Comparison of ENCODE assay signal across 8 cellular contexts in genomic region chr7:104943502-104944343, GRCh38.
DNase-seq lines count a peak whose midpoint lies in the region; ATAC-seq, FAIRE-seq and TF ChIP-seq lines count a peak whose summit lies in the region.

No MANE protein-coding gene starts in this region.

- in situ Hi-C loops in HepG2 (cut with HindIII; ENCODE audit: extremely low pct_ligation_motif_present, low pct_unique_long_range_greater_than_20kb) = no loop called here

- TF ChIP-seq POLR2A in HepG2 (IDR thresholded peaks at IDR 0.05; ENCODE audit: insufficient read depth in 1 of 2, low read depth in 2 of 2, low read length in 2 of 2) = peak in 1 of 2 experiments; percentile 65; a peak in 2 of 4 replicates

- POLR2A ChIA-PET in HepG2 (lab: Yijun Ruan, JAX) = interaction anchor here (0.5 to 1.5 kb wide), 6 partner anchors 16 to 1168 kb away, joined by 3 to 5 read pairs (median 3); partner anchors contain the start of gene SYPL1

- no peak for TF ChIP-seq RAD21 in HepG2 (CRISPR knock-in tag; IDR thresholded peaks at IDR 0.05)

- no peaks in the 10 kb centered on the region for H3K9me3 ChIP-seq in HepG2 (ENCODE audit: low read length)

- peak overlapping the region; percentile 56 to 60 for H3K4me3 Mint-ChIP-seq in CD14-positive monocyte
- peak overlapping the region; percentile 96 for H3K4me3 Mint-ChIP-seq in T-helper 1 cell treated with Interleukin-12 subunit alpha and Interleukin-12 subunit beta and Interleukin-4 antibody, amounts not matched to agents 30 μg/mL and 1 μg/mL, for 36 hours

- peaks cover 56% of the 10 kb centered on the region for H3K4me1 Mint-ChIP-seq in CD14-positive monocyte
- H3K4me1 Mint-ChIP-seq in T-helper 1 cell treated with Interleukin-12 subunit alpha and Interleukin-12 subunit beta and Interleukin-4 antibody, amounts not matched to agents 30 μg/mL and 1 μg/mL, for 36 hours (ENCODE audit: low read depth) = peaks cover 64% of the 10 kb centered on the region

- H3K9me3 Mint-ChIP-seq in CD14-positive monocyte = peaks cover 0 to 8% (median 3%) of the 10 kb centered on the region in 7 donors
- H3K9me3 Mint-ChIP-seq in T-helper 1 cell treated with Interleukin-12 subunit alpha and Interleukin-12 subunit beta and Interleukin-4 antibody, amounts not matched to agents 30 μg/mL and 1 μg/mL, for 36 hours = peaks cover 3% of the 10 kb centered on the region

- BruUV-seq in HepG2 (replicated peaks; lab: Mats Ljungman, UMichigan) = no TSS peak

- H3K9ac ChIP-seq in HepG2 (ENCODE audit: insufficient read depth, low read depth, low read length) = peak overlapping the region; percentile 73

- H3K27me3 ChIP-seq in HL-60 (ENCODE audit: insufficient read depth, poor library complexity, severe bottlenecking) (no peaks in the 10 kb centered on the region), HepG2 (ENCODE audit: control insufficient read depth in 1 of 2, insufficient read depth in 2 of 2, low read length in 2 of 2) (no peaks in the 10 kb centered on the region)

- peak; percentile 54 for DNase-seq in CD14-positive monocyte (ENCODE audit: low spot score)
- DNase-seq in HL-60 (ENCODE audit: low read depth in 1 of 2, low spot score in 1 of 2) = peak; percentile 88 to 92
- DNase-seq in astrocyte of the hippocampus (ENCODE audit: low read depth, low spot score) = peak; percentile 96
- peak; percentile 94 for DNase-seq in HepG2 (ENCODE audit: low spot score)
- peak; percentile 72 to 78 for DNase-seq in stimulated activated CD8-positive, alpha-beta memory T cell treated with anti-CD3 and anti-CD28 coated beads, Interleukin-15, amount 100 ng/mL, for 48 hours (ENCODE audit: low read depth in 2 of 2)
- DNase-seq in NCI-H1694 (lab: John Stamatoyannopoulos, UW) = no peak

- no peaks in the 10 kb centered on the region for H3K27me3 Mint-ChIP-seq in CD14-positive monocyte (ENCODE audit: low read depth in 3 of 3)
- no peaks in the 10 kb centered on the region for H3K27me3 Mint-ChIP-seq in T-helper 1 cell treated with Interleukin-12 subunit alpha and Interleukin-12 subunit beta and Interleukin-4 antibody, amounts not matched to agents 30 μg/mL and 1 μg/mL, for 36 hours (ENCODE audit: low read depth)

- peaks cover 36% of the 10 kb centered on the region for H3K4me1 ChIP-seq in HepG2 (ENCODE audit: insufficient read depth, low read length)

- peak overlapping the region; percentile 90 for H3K4me2 ChIP-seq in HepG2 (ENCODE audit: low read depth, low read length)

- CTCF ChIA-PET in HepG2 (lab: Yijun Ruan, JAX; ENCODE audit: low intra/inter-chr PET ratio, low total read pairs) = no interaction called here

- H3K36me3 ChIP-seq in HepG2 (replicated peaks in 1 of 2; ENCODE audit: control insufficient read depth in 1 of 2, insufficient read depth in 2 of 2, low read length in 2 of 2) = no peaks in the 10 kb centered on the region

- H3K36me3 Mint-ChIP-seq in CD14-positive monocyte = peaks cover 0 to 5% of the 10 kb centered on the region in 2 donors
- H3K36me3 Mint-ChIP-seq in T-helper 1 cell treated with Interleukin-12 subunit alpha and Interleukin-12 subunit beta and Interleukin-4 antibody, amounts not matched to agents 30 μg/mL and 1 μg/mL, for 36 hours (ENCODE audit: low read depth) = peaks cover 22% of the 10 kb centered on the region

- peak; percentile 39 for ATAC-seq in GM19467 (IDR thresholded peaks at IDR 0.05; ENCODE audit: unreplicated experiment)
- peak; percentile 51 for ATAC-seq in HepG2

- no peaks in the 10 kb centered on the region for H4K20me1 ChIP-seq in HepG2 (ENCODE audit: insufficient read depth, low read length)

- 16% methylated on average over 11 of the region's 12 CpGs for WGBS in HepG2 (ENCODE audit: low lambda C conversion rate)

- H3K4me3 ChIP-seq in HL-60 (replicated peaks; ENCODE audit: insufficient read depth, low read length) = no peak overlapping the region
- H3K4me3 ChIP-seq in HepG2 (replicated peaks in 1 of 3; ENCODE audit: insufficient read depth in 1 of 3, low read depth in 2 of 3, low read length in 3 of 3) = peak overlapping the region; percentile 37 to 62 (median 43)

- intact Hi-C loops in CD14-positive monocyte (cut with micrococcal nuclease) = loop anchor here (5.0 to 10.0 kb wide), 2 partner anchors 39 to 71 kb away; partner anchors contain the start of gene KMT2E (in 1 of the 2)
- intact Hi-C loops in HepG2 (cut with micrococcal nuclease; ENCODE audit: unreplicated experiment) = no loop called here

- FAIRE-seq in HepG2 (lab: Jason Lieb, UNC) = peak; percentile 89

- TF ChIP-seq EP300 in HepG2 (IDR thresholded peaks at IDR 0.05; ENCODE audit: low read depth in 2 of 2, low read length in 2 of 2) (peak; percentile 23 to 47; a peak in 2 of 4 replicates), HepG2 (CRISPR knock-in tag; IDR thresholded peaks at IDR 0.05; ENCODE audit: borderline replicate concordance) (0 out of 2 replicates have a peak, but pooled peaks have one; percentile 27)

- no peak for TF ChIP-seq CTCF in CD14-positive monocyte (IDR thresholded peaks at IDR 0.05)
- no peak for TF ChIP-seq CTCF in HL-60 (IDR thresholded peaks at IDR 0.05; ENCODE audit: insufficient read depth, low read length)
- no peak for TF ChIP-seq CTCF in HepG2 (CRISPR knock-in tag; IDR thresholded peaks at IDR 0.05)

- H3K27ac Mint-ChIP-seq in CD14-positive monocyte = peak overlapping the region; percentile 99 to 100 (median 100)
- H3K27ac Mint-ChIP-seq in T-helper 1 cell treated with Interleukin-12 subunit alpha and Interleukin-12 subunit beta and Interleukin-4 antibody, amounts not matched to agents 30 μg/mL and 1 μg/mL, for 36 hours = peak overlapping the region; percentile 99

- no peaks in the 10 kb centered on the region for H3K79me2 ChIP-seq in HepG2 (ENCODE audit: insufficient read depth, low read length)

- H2AFZ ChIP-seq in HepG2 (ENCODE audit: low read length) = peak overlapping the region; percentile 85

- H3K27ac ChIP-seq in HL-60 (replicated peaks) = peak overlapping the region; percentile 94
- peak overlapping the region; percentile 73 for H3K27ac ChIP-seq in HepG2 (ENCODE audit: extremely low read length, insufficient read depth, low read length)

TF ChIP-seq in HepG2, 621 proteins besides CTCF, POLR2A, EP300 and RAD21 (continues in another document):
- no peak for TF ChIP-seq SNRNP70 (IDR thresholded peaks at IDR 0.05; ENCODE audit: low read depth, low read length)
- no peak for TF ChIP-seq TSC22D2 (CRISPR knock-in tag; IDR thresholded peaks at IDR 0.05; ENCODE audit: borderline replicate concordance)
- TF ChIP-seq, protein P1, sequence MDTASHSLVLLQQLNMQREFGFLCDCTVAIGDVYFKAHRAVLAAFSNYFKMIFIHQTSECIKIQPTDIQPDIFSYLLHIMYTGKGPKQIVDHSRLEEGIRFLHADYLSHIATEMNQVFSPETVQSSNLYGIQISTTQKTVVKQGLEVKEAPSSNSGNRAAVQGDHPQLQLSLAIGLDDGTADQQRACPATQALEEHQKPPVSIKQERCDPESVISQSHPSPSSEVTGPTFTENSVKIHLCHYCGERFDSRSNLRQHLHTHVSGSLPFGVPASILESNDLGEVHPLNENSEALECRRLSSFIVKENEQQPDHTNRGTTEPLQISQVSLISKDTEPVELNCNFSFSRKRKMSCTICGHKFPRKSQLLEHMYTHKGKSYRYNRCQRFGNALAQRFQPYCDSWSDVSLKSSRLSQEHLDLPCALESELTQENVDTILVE (CRISPR knock-in tag; IDR thresholded peaks at IDR 0.05) = no peak
- no peak for TF ChIP-seq HCFC1 (IDR thresholded peaks at IDR 0.05; ENCODE audit: low read depth, low read length)
- no peak for TF ChIP-seq REXO4 (CRISPR knock-in tag; IDR thresholded peaks at IDR 0.05; ENCODE audit: borderline replicate concordance)
- TF ChIP-seq ZSCAN31 (CRISPR knock-in tag; IDR thresholded peaks at IDR 0.05; ENCODE audit: low read depth) = no peak
- no peak for TF ChIP-seq HDAC6 (IDR thresholded peaks at IDR 0.05; ENCODE audit: low read depth, low read length)
- TF ChIP-seq, protein P2, sequence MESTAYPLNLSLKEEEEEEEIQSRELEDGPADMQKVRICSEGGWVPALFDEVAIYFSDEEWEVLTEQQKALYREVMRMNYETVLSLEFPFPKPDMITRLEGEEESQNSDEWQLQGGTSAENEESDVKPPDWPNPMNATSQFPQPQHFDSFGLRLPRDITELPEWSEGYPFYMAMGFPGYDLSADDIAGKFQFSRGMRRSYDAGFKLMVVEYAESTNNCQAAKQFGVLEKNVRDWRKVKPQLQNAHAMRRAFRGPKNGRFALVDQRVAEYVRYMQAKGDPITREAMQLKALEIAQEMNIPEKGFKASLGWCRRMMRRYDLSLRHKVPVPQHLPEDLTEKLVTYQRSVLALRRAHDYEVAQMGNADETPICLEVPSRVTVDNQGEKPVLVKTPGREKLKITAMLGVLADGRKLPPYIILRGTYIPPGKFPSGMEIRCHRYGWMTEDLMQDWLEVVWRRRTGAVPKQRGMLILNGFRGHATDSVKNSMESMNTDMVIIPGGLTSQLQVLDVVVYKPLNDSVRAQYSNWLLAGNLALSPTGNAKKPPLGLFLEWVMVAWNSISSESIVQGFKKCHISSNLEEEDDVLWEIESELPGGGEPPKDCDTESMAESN (CRISPR knock-in tag; conservative IDR thresholded peaks at IDR 0.05) = no peak
- TF ChIP-seq HNRNPUL1 (IDR thresholded peaks at IDR 0.05; ENCODE audit: low read depth, low read length) = no peak
- no peak for TF ChIP-seq CBX5 (CRISPR knock-in tag; IDR thresholded peaks at IDR 0.05; ENCODE audit: borderline replicate concordance)
- TF ChIP-seq TBX2 (CRISPR knock-in tag; IDR thresholded peaks at IDR 0.05; ENCODE audit: borderline replicate concordance) = peak; percentile 22; the same call in 1 of the 2 replicates
- no peak for TF ChIP-seq TMF1 (CRISPR knock-in tag; IDR thresholded peaks at IDR 0.05; ENCODE audit: low read depth)
- no peak; the same call in 1 of the 2 replicates for TF ChIP-seq ZGPAT (CRISPR knock-in tag; IDR thresholded peaks at IDR 0.05)
- TF ChIP-seq JUND (CRISPR knock-in tag; IDR thresholded peaks at IDR 0.05) = no peak
- TF ChIP-seq NR1H2 (CRISPR knock-in tag; IDR thresholded peaks at IDR 0.05; ENCODE audit: borderline replicate concordance, low read depth) = no peak
- no peak for TF ChIP-seq MZF1 (CRISPR knock-in tag; IDR thresholded peaks at IDR 0.05; ENCODE audit: borderline replicate concordance)
- TF ChIP-seq ZNF614 (CRISPR knock-in tag; IDR thresholded peaks at IDR 0.05; ENCODE audit: borderline replicate concordance) = no peak
- no peak for TF ChIP-seq MYNN (CRISPR knock-in tag; IDR thresholded peaks at IDR 0.05; ENCODE audit: low read depth)
